16 cellular contexts compared by ENCODE assay signal in genomic region chr6:47079638-47080037, GRCh38. TPM values are rescaled to one million over a fixed set of nuclear protein-coding genes. Genes with fewer than 3 reads are reported as not detected.
DNase-seq lines count a peak whose midpoint lies in the region; ATAC-seq and TF ChIP-seq lines count a peak whose summit lies in the region.
"Had no signal": no experiment of that assay in that cellular context is flagged by ENCODE, and none has a peak within 500 bp of the region (broad histone marks: within the 10 kb centered on the region; RNA-seq: fewer than 3 reads in every experiment).

No MANE protein-coding gene starts in this region.

- H3K79me2 ChIP-seq in mesendoderm (ENCODE audit: control insufficient read depth, insufficient read depth, low read length), result no peaks in the 10 kb centered on the region

- TF ChIP-seq CTCF in GM12864 (IDR thresholded peaks at IDR 0.05; ENCODE audit: low read depth, low read length, missing control alignments), result peak; percentile 24
- TF ChIP-seq CTCF in LNCAP (IDR thresholded peaks at IDR 0.05), result peak; percentile 8; the same call in 1 of the 2 replicates
- peak; percentile 17 for TF ChIP-seq CTCF in chondrocyte (IDR thresholded peaks at IDR 0.05)

- H3K27me3 ChIP-seq in mesendoderm (ENCODE audit: insufficient read depth, low read length, poor library complexity), result no peaks in the 10 kb centered on the region
- H3K27me3 ChIP-seq: sigmoid colon, suprapubic skin had no signal

- H3K4me3 ChIP-seq in GM12864 (ENCODE audit: low read depth, low read length) (no peak overlapping the region), mesendoderm (ENCODE audit: low read length) (no peak overlapping the region)
- H3K4me3 ChIP-seq: sigmoid colon, suprapubic skin had no signal

- CTCF ChIA-PET in activated CD8-positive, alpha-beta T cell treated with anti-CD3 and anti-CD28 coated beads, Interleukin-2, amount 10 ng/mL, durations not matched to agents 7 days and 5 days (lab: Charles Lee), result no interaction called here

- no peak overlapping the region for H3K23ac ChIP-seq in mesendoderm (ENCODE audit: low read length)

- H3K4me2 ChIP-seq in mesendoderm (ENCODE audit: low read length), result no peak overlapping the region

- H3K36me3 ChIP-seq in mesendoderm (ENCODE audit: control insufficient read depth, insufficient read depth, low read length), result no peaks in the 10 kb centered on the region
- H3K36me3 ChIP-seq: sigmoid colon, suprapubic skin had no signal

- no peak overlapping the region for H3K27ac Mint-ChIP-seq in chondrocyte (ENCODE audit: unreplicated experiment)
- no peak overlapping the region for H3K27ac Mint-ChIP-seq in activated CD8-positive, alpha-beta T cell treated with anti-CD3 and anti-CD28 coated beads, Interleukin-2, amount 10 ng/mL, durations not matched to agents 7 days and 5 days
- H3K27ac Mint-ChIP-seq: activated T-helper 1 cell treated with anti-CD3 and anti-CD28 coated beads, Interleukin-12 subunit alpha, Interleukin-12 subunit beta, Interleukin-2, Interleukin-4 antibody, amounts not matched to agents 30 ng/mL and 10 ng/mL and 1 ng/mL, durations not matched to agents 14 hours and 24 hours and 36 hours had no signal

- no peak for DNase-seq in GM12864 (ENCODE audit: low read depth)
- DNase-seq in chondrocyte (ENCODE audit: low spot score), result no peak
- peak; percentile 67 for DNase-seq in mesendoderm
- DNase-seq in NK-92 (lab: John Stamatoyannopoulos, UW; ENCODE audit: unreplicated experiment), result no peak
- no peak for DNase-seq in activated CD8-positive, alpha-beta T cell treated with anti-CD3 and anti-CD28 coated beads, Interleukin-2, amount 10 ng/mL, durations not matched to agents 7 days and 5 days
- DNase-seq: C1 segment of cervical spinal cord, head of caudate nucleus, kidney, NCI-H1436 treated with DMSO at 0.1 percent for 48 hours, sigmoid colon had no signal

- no peak overlapping the region for H3K27ac ChIP-seq in mesendoderm (ENCODE audit: low read depth, low read length)
- H3K27ac ChIP-seq: sigmoid colon, suprapubic skin had no signal

- H3K18ac ChIP-seq in mesendoderm (ENCODE audit: low read length), result no peak overlapping the region

- H3K56ac ChIP-seq in mesendoderm (ENCODE audit: low read length), result no peak overlapping the region

- no peak overlapping the region for H4K5ac ChIP-seq in mesendoderm (ENCODE audit: low read length)

- H3K4me3 Mint-ChIP-seq in chondrocyte (ENCODE audit: unreplicated experiment), result no peak overlapping the region
- H3K4me3 Mint-ChIP-seq in activated CD8-positive, alpha-beta T cell treated with anti-CD3 and anti-CD28 coated beads, Interleukin-2, amount 10 ng/mL, durations not matched to agents 7 days and 5 days, result no peak overlapping the region
- H3K4me3 Mint-ChIP-seq: activated T-helper 1 cell treated with anti-CD3 and anti-CD28 coated beads, Interleukin-12 subunit alpha, Interleukin-12 subunit beta, Interleukin-2, Interleukin-4 antibody, amounts not matched to agents 30 ng/mL and 10 ng/mL and 1 ng/mL, durations not matched to agents 14 hours and 24 hours and 36 hours had no signal

- WGBS in mesendoderm (ENCODE audit: extremely low coverage, insufficient coverage, low lambda C conversion rate), result no CpG with 5 or more reads among the region's 7 CpGs

- H2AK5ac ChIP-seq in mesendoderm (ENCODE audit: low read length), result no peak overlapping the region

- POLR2A ChIA-PET in activated CD8-positive, alpha-beta T cell treated with anti-CD3 and anti-CD28 coated beads, Interleukin-2, amount 10 ng/mL, durations not matched to agents 7 days and 5 days (lab: Charles Lee), result no interaction called here

- peaks cover 5% of the 10 kb centered on the region for H3K27me3 Mint-ChIP-seq in chondrocyte (ENCODE audit: low read depth)
- peaks cover 14% of the 10 kb centered on the region for H3K27me3 Mint-ChIP-seq in activated CD8-positive, alpha-beta T cell treated with anti-CD3 and anti-CD28 coated beads, Interleukin-2, amount 10 ng/mL, durations not matched to agents 7 days and 5 days (ENCODE audit: low read depth)

- H4K8ac ChIP-seq in mesendoderm (ENCODE audit: low read depth, low read length), result no peak overlapping the region

- no peak overlapping the region for H3K9ac ChIP-seq in mesendoderm (ENCODE audit: low read length)

- no peaks in the 10 kb centered on the region for H3K36me3 Mint-ChIP-seq in chondrocyte (ENCODE audit: low read depth)
- no peaks in the 10 kb centered on the region for H3K36me3 Mint-ChIP-seq in activated CD8-positive, alpha-beta T cell treated with anti-CD3 and anti-CD28 coated beads, Interleukin-2, amount 10 ng/mL, durations not matched to agents 7 days and 5 days (ENCODE audit: low read depth)

- peaks cover 40% of the 10 kb centered on the region for H3K4me1 Mint-ChIP-seq in chondrocyte (ENCODE audit: low read depth)
- H3K4me1 Mint-ChIP-seq in activated CD8-positive, alpha-beta T cell treated with anti-CD3 and anti-CD28 coated beads, Interleukin-2, amount 10 ng/mL, durations not matched to agents 7 days and 5 days (ENCODE audit: low read depth), result no peaks in the 10 kb centered on the region

- H3K79me1 ChIP-seq in mesendoderm (ENCODE audit: low read length), result no peaks in the 10 kb centered on the region

- peaks cover under 1% of the 10 kb centered on the region for H3K4me1 ChIP-seq in mesendoderm (ENCODE audit: control insufficient read depth, low read depth, low read length)

- no peak overlapping the region for H2BK15ac ChIP-seq in mesendoderm (replicated peaks; ENCODE audit: low read depth)

- no peaks in the 10 kb centered on the region for H3K9me3 Mint-ChIP-seq in chondrocyte (ENCODE audit: low read depth)
- H3K9me3 Mint-ChIP-seq in activated CD8-positive, alpha-beta T cell treated with anti-CD3 and anti-CD28 coated beads, Interleukin-2, amount 10 ng/mL, durations not matched to agents 7 days and 5 days (ENCODE audit: insufficient read depth), result no peaks in the 10 kb centered on the region
- H3K9me3 Mint-ChIP-seq: activated T-helper 1 cell treated with anti-CD3 and anti-CD28 coated beads, Interleukin-12 subunit alpha, Interleukin-12 subunit beta, Interleukin-2, Interleukin-4 antibody, amounts not matched to agents 30 ng/mL and 10 ng/mL and 1 ng/mL, durations not matched to agents 14 hours and 24 hours and 36 hours had no signal

- H3K4ac ChIP-seq in mesendoderm (ENCODE audit: low read depth, low read length), result no peak overlapping the region

- no peak overlapping the region for H2BK5ac ChIP-seq in mesendoderm (ENCODE audit: low read length)

- no peak for ATAC-seq in activated CD8-positive, alpha-beta T cell treated with anti-CD3 and anti-CD28 coated beads, Interleukin-2, amount 10 ng/mL, durations not matched to agents 7 days and 5 days
- ATAC-seq in HG03135 (IDR thresholded peaks at IDR 0.05; ENCODE audit: unreplicated experiment), result no peak
- ATAC-seq in GM18907 (IDR thresholded peaks at IDR 0.05; ENCODE audit: unreplicated experiment), result no peak
- ATAC-seq: SK-N-SH treated with all-trans-retinoic acid at 6 μM for 48 hours had no signal

- H2BK120ac ChIP-seq in mesendoderm (ENCODE audit: low read depth, low read length), result no peak overlapping the region

RNA-seq across cellular contexts. Expression of gene ADGRF1, which starts 37.5 kb away (rescaled TPM):
- total RNA-seq in chondrocyte, result not detected in 3 replicates
- not detected for polyA plus RNA-seq in mesendoderm (2013, experiment 1 of 2)
- polyA plus RNA-seq in mesendoderm (2013, experiment 2 of 2), result not detected
- total RNA-seq in activated CD8-positive, alpha-beta T cell treated with anti-CD3 and anti-CD28 coated beads, Interleukin-2, amount 10 ng/mL, durations not matched to agents 7 days and 5 days, result not detected
- total RNA-seq: activated T-helper 1 cell treated with anti-CD3 and anti-CD28 coated beads, Interleukin-12 subunit alpha, Interleukin-12 subunit beta, Interleukin-2, Interleukin-4 antibody, amounts not matched to agents 30 ng/mL and 10 ng/mL and 1 ng/mL, durations not matched to agents 14 hours and 24 hours and 36 hours; sigmoid colon had no signal
